In the genomic region with DNA sequence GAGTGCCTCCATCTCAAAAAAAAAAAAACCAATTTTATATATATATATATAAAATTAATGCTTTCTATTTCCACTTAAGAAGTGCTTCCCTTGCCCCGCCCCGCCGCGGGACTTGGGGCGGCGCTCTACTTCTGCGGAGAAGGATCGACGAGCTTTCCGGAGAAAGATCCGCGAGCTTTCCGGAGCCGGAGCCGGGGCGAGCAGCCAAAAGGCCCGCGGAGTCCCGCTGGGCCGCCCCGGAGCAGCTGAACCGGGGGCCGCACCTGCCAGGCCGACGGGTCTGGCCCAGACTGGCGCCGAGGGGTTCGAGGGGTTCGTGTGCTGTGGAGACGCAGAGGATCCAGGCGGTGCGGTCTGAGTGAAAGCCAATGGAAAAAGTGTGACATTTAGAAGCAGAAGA, we compare ENCODE assay signal across 10 cellular contexts. TPM values are rescaled to one million over a fixed set of nuclear protein-coding genes. Genes with fewer than 3 reads are reported as not detected.
A peak's percentile ranks its signal among the peaks of the same experiment; 100 is the strongest.
DNase-seq lines count a peak whose midpoint lies in the region; FAIRE-seq and TF ChIP-seq lines count a peak whose summit lies in the region.
"Had no signal": no experiment of that assay in that cellular context is flagged by ENCODE, and none has a peak within 500 bp of the region (broad histone marks: within the 10 kb centered on the region; RNA-seq: fewer than 3 reads in every experiment).

No MANE protein-coding gene starts in this region.

- CTCF ChIA-PET in mammary epithelial cell (lab: Charles Lee; ENCODE audit: low non-redundant PET): no interaction called here

- WGBS in mammary epithelial cell (ENCODE audit: low coverage, missing lambda C conversion rate): 10% methylated on average over 10 of the region's 32 CpGs

- in situ Hi-C loops in mammary epithelial cell (cut with MboI; ENCODE audit: low sequenced_read_pairs in 2 of 2): no loop called here

- H3K9ac ChIP-seq in mammary epithelial cell (ENCODE audit: insufficient read depth, low read length) (no peak overlapping the region), keratinocyte (ENCODE audit: control insufficient read depth, extremely low read depth, insufficient read depth, low read length) (peak overlapping the region; percentile 37)

- H4K20me1 ChIP-seq in mammary epithelial cell (ENCODE audit: insufficient read depth, low read length) (no peaks in the 10 kb centered on the region), keratinocyte (ENCODE audit: control insufficient read depth, extremely low read depth, insufficient read depth, low read length) (no peaks in the 10 kb centered on the region)

- peak overlapping the region in 1 of 3 experiments; percentile 39 for H3K4me3 ChIP-seq in mammary epithelial cell (replicated peaks in 1 of 3; ENCODE audit: insufficient read depth in 1 of 3, low read depth in 2 of 3, low read length in 3 of 3)
- H3K4me3 ChIP-seq in keratinocyte (ENCODE audit: control insufficient read depth in 2 of 3, extremely low read depth in 1 of 3, insufficient read depth in 2 of 3, low read depth in 1 of 3, low read length in 3 of 3): peak overlapping the region; percentile 25 to 55 (median 54)

- H3K4me2 ChIP-seq in mammary epithelial cell (ENCODE audit: insufficient read depth, low read depth, low read length): peak overlapping the region; percentile 75
- peak overlapping the region; percentile 56 for H3K4me2 ChIP-seq in keratinocyte (ENCODE audit: control insufficient read depth, extremely low read depth, insufficient read depth, low read depth, low read length)

- H3K4me1 ChIP-seq in mammary epithelial cell (ENCODE audit: insufficient read depth, low read length) (peaks cover 3% of the 10 kb centered on the region), keratinocyte (ENCODE audit: control insufficient read depth, extremely low read depth, insufficient read depth, low read length) (peaks cover 2% of the 10 kb centered on the region)

- TF ChIP-seq CTCF in mammary epithelial cell (conservative IDR thresholded peaks at IDR 0.05 in 1 of 2, IDR thresholded peaks at IDR 0.05 in 1 of 2; ENCODE audit: extremely low read depth in 1 of 2, insufficient read depth in 1 of 2, low read depth in 1 of 2, low read length in 2 of 2) (no peak), keratinocyte (optimal IDR thresholded peaks at IDR 0.05 in 1 of 3, IDR thresholded peaks at IDR 0.05 in 1 of 3, conservative IDR thresholded peaks at IDR 0.05 in 1 of 3; ENCODE audit: extremely low read depth in 1 of 3, insufficient read depth in 2 of 3, low read length in 3 of 3) (no peak)

- H3K9me3 ChIP-seq in mammary epithelial cell (replicated peaks; ENCODE audit: insufficient read depth, low read length): peaks cover 3% of the 10 kb centered on the region
- H3K9me3 ChIP-seq in keratinocyte (ENCODE audit: control insufficient read depth, low read depth, low read length): no peaks in the 10 kb centered on the region

- H3K9me1 ChIP-seq in keratinocyte (ENCODE audit: control insufficient read depth, extremely low read depth, insufficient read depth, low read length): no peaks in the 10 kb centered on the region

- H3K27me3 ChIP-seq in mammary epithelial cell (ENCODE audit: insufficient read depth, low read length) (no peaks in the 10 kb centered on the region), keratinocyte (ENCODE audit: control insufficient read depth, extremely low read depth, insufficient read depth, low read length) (peaks cover 5% of the 10 kb centered on the region)

- dilution Hi-C loops in mammary epithelial cell (cut with HindIII; ENCODE audit: low sequenced_read_pairs): no loop called here
- dilution Hi-C loops in keratinocyte (cut with MboI; ENCODE audit: extremely low pct_ligation_motif_present, low sequenced_read_pairs): no loop called here

- no peaks in the 10 kb centered on the region for H3K79me2 ChIP-seq in mammary epithelial cell (ENCODE audit: insufficient read depth, low read length)
- no peaks in the 10 kb centered on the region for H3K79me2 ChIP-seq in keratinocyte (ENCODE audit: control insufficient read depth, insufficient read depth, low read length)

- BruUV-seq in mammary epithelial cell (replicated peaks; lab: Mats Ljungman, UMichigan): no TSS peak

- intact Hi-C loops in mammary epithelial cell (cut with micrococcal nuclease): no loop called here

- no peak for FAIRE-seq in keratinocyte (lab: Jason Lieb, UNC)

- DNase-seq in M059J (ENCODE audit: low read depth): peak; percentile 35
- no peak for DNase-seq in mammary epithelial cell
- no peak for DNase-seq in keratinocyte (ENCODE audit: low read depth, low spot score)
- DNase-seq in stimulated activated CD4-positive, alpha-beta T cell treated with anti-CD3 and anti-CD28 coated beads, Interleukin-4, amount 100 ng/mL, for 4 hours: peak; percentile 16 to 25
- no peak for DNase-seq in activated gamma-delta T cell treated with Interleukin-2 at 50 U/mL for 16 hours
- no peak for DNase-seq in NCI-H187 treated with DMSO at 0.1 percent for 48 hours (lab: John Stamatoyannopoulos, UW)
- DNase-seq in RKO (ENCODE audit: low spot score): no peak
- no peak for DNase-seq in central memory CD4-positive, alpha-beta T cell

- no peaks in the 10 kb centered on the region for H3K36me3 ChIP-seq in mammary epithelial cell (ENCODE audit: insufficient read depth, low read length)
- H3K36me3 ChIP-seq in keratinocyte (ENCODE audit: control insufficient read depth in 2 of 2, extremely low read depth in 1 of 2, insufficient read depth in 2 of 2, low read length in 2 of 2): no peaks in the 10 kb centered on the region

- H3K27ac ChIP-seq in mammary epithelial cell (ENCODE audit: insufficient read depth, low read depth, low read length) (no peak overlapping the region), keratinocyte (ENCODE audit: control insufficient read depth, insufficient read depth, low read length) (no peak overlapping the region)

- peak overlapping the region; percentile 89 for H2AFZ ChIP-seq in mammary epithelial cell (ENCODE audit: low read depth, low read length)
- H2AFZ ChIP-seq in keratinocyte (ENCODE audit: control insufficient read depth, low read length): peak overlapping the region; percentile 46

RNA-seq across cellular contexts. Expression of gene TBC1D26, which starts 50.7 kb away (rescaled TPM):
- total RNA-seq in M059J (2014; rRNA removed; shearing (Covaris generic)): not detected in 2 replicates
- not detected for total RNA-seq in mammary epithelial cell
- polyA plus RNA-seq in mammary epithelial cell: not detected
- not detected for polyA minus RNA-seq in mammary epithelial cell
- 0.08 TPM in 1 of 3 replicates, not detected in the others for polyA plus RNA-seq in keratinocyte
- 0.11 TPM for polyA plus RNA-seq in keratinocyte (2011; ENCODE audit: low read depth)
- polyA plus RNA-seq in keratinocyte (2011; cell fraction: cytosol; rRNA removed): 0.04 TPM in 1 of 2 replicates, not detected in the other
- polyA plus RNA-seq in keratinocyte (2011; cell fraction: nucleus; rRNA removed): 0.24 and 0.40 TPM in 2 replicates
- polyA plus RNA-seq in keratinocyte (2012; ENCODE audit: low replicate concordance): 0.18 TPM in 1 of 2 replicates, not detected in the other
- polyA minus RNA-seq in keratinocyte: 0.96 TPM in 1 of 3 replicates, not detected in the others
- not detected for polyA minus RNA-seq in keratinocyte (2011; cell fraction: cytosol; rRNA and poly(A)+ RNA removed)
- polyA minus RNA-seq in keratinocyte (2011; cell fraction: nucleus; rRNA and poly(A)+ RNA removed): not detected in 2 replicates
- total RNA-seq: dermis microvascular lymphatic vessel endothelial cell had no signal
- polyA plus RNA-seq: IgD-negative memory B cell had no signal

Comparison
In these comparisons a context has a peak if more than half of its experiments do, and no peak if none do; other contexts are left out.
1. DNase-seq: peak in M059J (single experiment) and stimulated activated CD4-positive, alpha-beta T cell treated with anti-CD3 and anti-CD28 coated beads, Interleukin-4, amount 100 ng/mL, for 4 hours (2 of 2); none in mammary epithelial cell (single experiment), keratinocyte (single experiment), activated gamma-delta T cell treated with Interleukin-2 at 50 U/mL for 16 hours (single experiment), NCI-H187 treated with DMSO at 0.1 percent for 48 hours (single experiment), RKO (single experiment) and central memory CD4-positive, alpha-beta T cell (single experiment).